ENCODE assay signal across 7 cellular contexts in the genomic region with DNA sequence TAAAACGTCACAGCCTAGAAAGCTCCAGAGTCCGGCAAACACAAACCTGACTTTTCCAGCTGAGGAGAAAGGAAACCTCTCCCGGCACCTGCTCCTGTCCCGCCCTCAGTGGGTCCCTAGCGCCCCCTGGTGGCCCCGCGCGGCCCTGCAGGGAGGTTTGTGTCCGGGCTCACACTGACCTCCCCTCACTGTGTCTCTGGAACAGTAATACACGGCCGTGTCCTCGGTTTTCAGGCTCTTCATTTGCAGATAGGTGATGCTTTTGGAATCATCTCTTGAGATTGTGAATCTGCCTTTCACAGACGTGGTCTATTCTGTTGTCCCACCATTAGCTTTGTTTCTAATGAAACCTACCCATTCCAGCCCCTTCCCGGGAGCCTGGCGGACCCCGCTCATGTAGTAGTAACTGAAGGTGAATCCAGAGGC.
DNase-seq lines count a peak whose midpoint lies in the region; ATAC-seq, FAIRE-seq and TF ChIP-seq lines count a peak whose summit lies in the region.
"Not testable (repeated sequence)": the region's sequence is repeated elsewhere in the genome, so short reads cannot be mapped to it uniquely, and the experiment has no call there.

No MANE protein-coding gene starts in this region.

- not testable (repeated sequence) for H3K9me3 ChIP-seq in SU-DHL-6 (ENCODE audit: insufficient read depth, low read length); right lobe of liver

- ATAC-seq in right lobe of liver = peak in 1 of 4 donors; percentile 37

- TF ChIP-seq CTCF in SU-DHL-6 (IDR thresholded peaks at IDR 0.05; ENCODE audit: insufficient read depth, low read length, poor library complexity, severe bottlenecking) (peak; percentile 59), MCF 10A (IDR thresholded peaks at IDR 0.05; ENCODE audit: unreplicated experiment) (peak; percentile 52), right lobe of liver (IDR thresholded peaks at IDR 0.05) (peak in 3 of 4 donors; percentile 40 to 53 (median 42))

- H3K27me3 Mint-ChIP-seq in MCF 10A (ENCODE audit: insufficient read depth, unreplicated experiment) = peaks cover 90% of the 10 kb centered on the region

- H3K27ac ChIP-seq in SU-DHL-6 (ENCODE audit: low read depth, low read length); right lobe of liver: not testable (repeated sequence)

- not testable (repeated sequence) for H4K20me1 ChIP-seq in SU-DHL-6 (ENCODE audit: low read depth, low read length)

- CTCF ChIA-PET in MCF 10A (lab: Yijun Ruan, JAX) = interaction anchor here (0.5 to 3.0 kb wide), 12 partner anchors 10 to 527 kb away, joined by 3 to 13 read pairs (median 4); no protein-coding TSS in a partner anchor

- not testable (repeated sequence) for H3F3A ChIP-seq in SU-DHL-6 (ENCODE audit: insufficient read depth)

- POLR2A ChIA-PET in MCF 10A (lab: Yijun Ruan, JAX) = not testable (repeated sequence)

- H3K9ac ChIP-seq in SU-DHL-6 (ENCODE audit: low read length) = not testable (repeated sequence)

- H3K4me3 ChIP-seq in SU-DHL-6 (ENCODE audit: insufficient read depth, low read length, poor library complexity, severe bottlenecking); right lobe of liver: not testable (repeated sequence)

- not testable (repeated sequence) for H3K27ac Mint-ChIP-seq in MCF 10A (ENCODE audit: low read depth, unreplicated experiment)

- not testable (repeated sequence) for BruUV-seq in MCF 10A (replicated peaks; lab: Mats Ljungman, UMichigan)

- not testable (repeated sequence) for H3K4me3 Mint-ChIP-seq in MCF 10A (ENCODE audit: unreplicated experiment)

- not testable (repeated sequence) for TF ChIP-seq POLR2A in GM12892 (IDR thresholded peaks at IDR 0.05; ENCODE audit: low read depth, low read length); right lobe of liver (IDR thresholded peaks at IDR 0.05)

- peak; percentile 21 for FAIRE-seq in GM12892 (lab: Jason Lieb, UNC)

- not testable (repeated sequence) for H2AFZ ChIP-seq in SU-DHL-6 (ENCODE audit: low read depth, low read length, severe bottlenecking)

- not testable (repeated sequence) for DNase-seq in GM12892 (ENCODE audit: insufficient read length)
- DNase-seq in NCI-H187 (lab: John Stamatoyannopoulos, UW) (peak; percentile 47 to 67), MCF 10A (ENCODE audit: unreplicated experiment) (peak; percentile 64), right lobe of liver (peak; percentile 57 to 71 (median 61))
- peak; percentile 46 for DNase-seq in activated CD8-positive, alpha-beta memory T cell treated with anti-CD3 and anti-CD28 coated beads for 4 hours (ENCODE audit: low read depth in 2 of 2)
- DNase-seq in stimulated activated CD4-positive, alpha-beta T cell treated with anti-CD3 and anti-CD28 coated beads, Interleukin-4, amount 100 ng/mL, for 1 hour = peak; percentile 76

- intact Hi-C loops in MCF 10A (cut with micrococcal nuclease); right lobe of liver (cut with DNase I): not testable (repeated sequence)

- WGBS in right lobe of liver (ENCODE audit: insufficient coverage, low coverage, low lambda C conversion rate, missing lambda C conversion rate) = 8% methylated on average over 10 of the region's 16 CpGs

- H3K4me1 ChIP-seq in right lobe of liver = not testable (repeated sequence)

- not testable (repeated sequence) for H3K4me2 ChIP-seq in SU-DHL-6 (ENCODE audit: low read depth, low read length, poor library complexity, severe bottlenecking)

- not testable (repeated sequence) for H3K79me2 ChIP-seq in SU-DHL-6 (ENCODE audit: insufficient read depth, low read length)

- H3K36me3 ChIP-seq in SU-DHL-6 (ENCODE audit: low read length); right lobe of liver: not testable (repeated sequence)

- H3K27me3 ChIP-seq in SU-DHL-6 (ENCODE audit: low read length); right lobe of liver: not testable (repeated sequence)

- H3K36me3 Mint-ChIP-seq in MCF 10A (ENCODE audit: insufficient read depth, unreplicated experiment) = not testable (repeated sequence)

- H3K4me1 Mint-ChIP-seq in MCF 10A (ENCODE audit: insufficient read depth, unreplicated experiment) = not testable (repeated sequence)

- not testable (repeated sequence) for H3K9me3 Mint-ChIP-seq in MCF 10A (ENCODE audit: unreplicated experiment)

- H3K9me2 ChIP-seq in SU-DHL-6 (replicated peaks; ENCODE audit: insufficient read depth, low read length) = not testable (repeated sequence)
